In the genomic region with DNA sequence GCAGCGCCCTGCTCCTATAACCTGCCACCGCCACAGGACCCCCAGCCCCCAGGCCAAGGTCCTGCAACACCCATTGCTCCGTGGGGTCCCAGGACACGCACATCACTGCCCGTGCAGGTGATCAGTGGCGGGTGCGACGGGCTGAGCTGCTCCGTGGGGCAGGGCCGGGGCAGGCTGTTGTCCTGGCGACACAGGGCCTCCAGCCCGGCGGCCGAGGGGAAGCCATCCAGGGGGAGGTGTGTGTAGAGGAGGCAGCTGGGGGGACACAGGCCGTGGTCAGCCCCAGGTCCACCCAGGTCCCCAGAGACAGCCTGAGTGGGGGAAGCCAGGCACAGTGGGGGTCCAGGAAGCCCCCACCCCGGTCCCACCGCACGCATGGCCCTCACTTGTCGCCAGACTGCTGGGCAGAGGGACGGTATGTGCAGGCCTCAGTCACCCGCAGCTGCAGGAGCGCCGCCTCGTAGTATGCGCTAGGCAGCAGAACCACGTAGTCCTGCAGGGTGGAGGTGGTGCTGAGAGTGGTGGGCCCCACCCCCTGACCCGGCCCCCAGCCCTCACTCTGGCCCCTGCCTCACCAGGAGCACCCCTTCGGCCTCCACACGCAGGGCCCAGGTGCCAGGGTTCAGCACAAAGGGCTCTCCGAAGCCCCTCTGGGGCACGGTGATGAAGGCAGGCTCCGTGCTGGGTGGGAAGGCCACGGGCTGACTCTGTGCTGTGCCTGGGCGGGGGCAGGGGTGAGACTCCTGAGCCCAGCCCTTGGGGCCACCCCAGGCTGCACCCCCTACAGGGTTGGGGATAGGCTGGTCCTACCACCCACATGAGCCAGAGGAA, we compare ENCODE assay signal across 18 cellular contexts. TPM values are rescaled to one million over a fixed set of nuclear protein-coding genes. Genes with fewer than 3 reads are reported as not detected.
A peak's percentile ranks its signal among the peaks of the same experiment; 100 is the strongest.
DNase-seq lines count a peak whose midpoint lies in the region; ATAC-seq, FAIRE-seq and TF ChIP-seq lines count a peak whose summit lies in the region.
"Had no signal": no experiment of that assay in that cellular context is flagged by ENCODE, and none has a peak within 500 bp of the region (broad histone marks: within the 10 kb centered on the region; RNA-seq: fewer than 3 reads in every experiment).

No MANE protein-coding gene starts in this region.

- no peak overlapping the region for H4K8ac ChIP-seq in mesendoderm (ENCODE audit: low read depth, low read length)

- in situ Hi-C loops in K562 (cut with MboI), result no loop called here

- H2AK5ac ChIP-seq in mesendoderm (ENCODE audit: low read length), result no peak overlapping the region

- H3K9me3 ChIP-seq in Caco-2 (no peaks in the 10 kb centered on the region), NT2/D1 (ENCODE audit: insufficient read depth, low read length) (no peaks in the 10 kb centered on the region), K562 (replicated peaks; ENCODE audit: control insufficient read depth, insufficient read depth, low read depth, low read length) (no peaks in the 10 kb centered on the region)
- H3K9me3 ChIP-seq: A549, BE2C, HAP-1 had no signal

- H3K27me3 ChIP-seq in Caco-2 (replicated peaks; ENCODE audit: control insufficient read depth, insufficient read depth, low read length) (no peaks in the 10 kb centered on the region), NT2/D1 (ENCODE audit: insufficient read depth, insufficient read length) (no peaks in the 10 kb centered on the region), K562 (ENCODE audit: control insufficient read depth in 2 of 2, insufficient read depth in 2 of 2, low read length in 2 of 2) (no peaks in the 10 kb centered on the region), mesendoderm (ENCODE audit: insufficient read depth, low read length, poor library complexity) (no peaks in the 10 kb centered on the region)
- H3K27me3 ChIP-seq: BE2C had no signal

- H3K79me2 ChIP-seq in K562 (ENCODE audit: control insufficient read depth, insufficient read depth, low read length), result no peaks in the 10 kb centered on the region
- no peaks in the 10 kb centered on the region for H3K79me2 ChIP-seq in mesendoderm (ENCODE audit: control insufficient read depth, insufficient read depth, low read length)

- H3K36me3 ChIP-seq in Caco-2 (ENCODE audit: control insufficient read depth, insufficient read depth, low read length) (peaks cover 34% of the 10 kb centered on the region), NT2/D1 (ENCODE audit: insufficient read depth, insufficient read length, low read length) (peaks cover 96% of the 10 kb centered on the region), K562 (ENCODE audit: control insufficient read depth, insufficient read depth, low read length) (peaks cover 94% of the 10 kb centered on the region; the same call in 2 of the 3 replicates), mesendoderm (ENCODE audit: control insufficient read depth, insufficient read depth, low read length) (peaks cover 8% of the 10 kb centered on the region)
- H3K36me3 ChIP-seq: BE2C had no signal

- H3K4me1 Mint-ChIP-seq in Caco-2 (ENCODE audit: low read depth, unreplicated experiment) (peaks cover 5% of the 10 kb centered on the region), Calu3 (ENCODE audit: low read depth, unreplicated experiment) (no peaks in the 10 kb centered on the region)

- H3K4me1 ChIP-seq in Caco-2, result no peaks in the 10 kb centered on the region
- peaks cover 4% of the 10 kb centered on the region for H3K4me1 ChIP-seq in NT2/D1 (ENCODE audit: insufficient read depth, insufficient read length)
- peaks cover 0 to 25% of the 10 kb centered on the region in 2 experiments; a peak in 1 of 5 replicates for H3K4me1 ChIP-seq in K562 (replicated peaks in 1 of 2; ENCODE audit: control insufficient read depth in 2 of 2, insufficient read depth in 2 of 2, low read length in 2 of 2)
- no peaks in the 10 kb centered on the region for H3K4me1 ChIP-seq in mesendoderm (ENCODE audit: control insufficient read depth, low read depth, low read length)
- H3K4me1 ChIP-seq: A549, BE2C, HAP-1 had no signal

- no peak overlapping the region for H4K5ac ChIP-seq in mesendoderm (ENCODE audit: low read length)

- H3K36me3 Mint-ChIP-seq in Caco-2 (ENCODE audit: insufficient read depth, unreplicated experiment), result peaks cover 100% of the 10 kb centered on the region
- peaks cover 87% of the 10 kb centered on the region for H3K36me3 Mint-ChIP-seq in Calu3 (ENCODE audit: insufficient read depth, unreplicated experiment)
- H3K36me3 Mint-ChIP-seq: CD4-positive, alpha-beta memory T cell had no signal

- FAIRE-seq in K562 (lab: Jason Lieb, UNC), result no peak
- FAIRE-seq: A549, GM12892, GM19239, H1 had no signal

- BruUV-seq in Caco-2 (replicated peaks; lab: Mats Ljungman, UMichigan) (TSS peak; percentile 53), Calu3 (replicated peaks; lab: Mats Ljungman, UMichigan) (TSS peak; percentile 43), K562 (replicated peaks; lab: Mats Ljungman, UMichigan) (no TSS peak)

- no peak overlapping the region for H3K4me3 ChIP-seq in Caco-2 (ENCODE audit: low read depth, low read length)
- no peak overlapping the region for H3K4me3 ChIP-seq in NT2/D1 (ENCODE audit: insufficient read length, low read depth)
- no peak overlapping the region for H3K4me3 ChIP-seq in K562
- H3K4me3 ChIP-seq in mesendoderm (ENCODE audit: low read length), result no peak overlapping the region
- H3K4me3 ChIP-seq: A549, HAP-1 had no signal

- DNase-seq in Caco-2 (no peak), Calu3 (no peak), NT2/D1 (ENCODE audit: low read depth, low spot score) (no peak), K562 (ENCODE audit: extremely low read depth in 1 of 4, low spot score in 3 of 4) (no peak), T-helper 2 cell (no peak), mesendoderm (no peak)
- DNase-seq: BE2C, DND-41, GDM1 had no signal

- no peak for TF ChIP-seq RAD21 in K562 (CRISPR knock-in tag; conservative IDR thresholded peaks at IDR 0.05 in 1 of 2, IDR thresholded peaks at IDR 0.05 in 1 of 2)

- H3K4me2 ChIP-seq in K562 (ENCODE audit: insufficient read depth, low read length) (no peak overlapping the region), mesendoderm (ENCODE audit: low read length) (no peak overlapping the region)
- H3K4me2 ChIP-seq: A549 had no signal

- POLR2A ChIA-PET in Caco-2 (lab: Charles Lee) (no interaction called here), K562 (lab: Yijun Ruan, JAX) (interaction anchor here (1.6 kb wide), 1 partner anchor 12 kb away, joined by 3 read pairs; no protein-coding TSS in a partner anchor)

- no peak for TF ChIP-seq CTCF in Caco-2 (IDR thresholded peaks at IDR 0.05; ENCODE audit: insufficient read depth in 1 of 2, low read depth in 1 of 2, low read length in 1 of 2, severe bottlenecking in 1 of 2, unreplicated experiment in 1 of 2)
- TF ChIP-seq CTCF in Calu3 (IDR thresholded peaks at IDR 0.05; ENCODE audit: unreplicated experiment), result no peak
- no peak for TF ChIP-seq CTCF in K562 (IDR thresholded peaks at IDR 0.05 in 2 of 3, conservative IDR thresholded peaks at IDR 0.05 in 1 of 3; ENCODE audit: insufficient read depth in 2 of 3, low read depth in 1 of 3, low read length in 3 of 3)

- H3K18ac ChIP-seq in mesendoderm (ENCODE audit: low read length), result no peak overlapping the region

- H3K9ac ChIP-seq in NT2/D1 (ENCODE audit: insufficient read length, low read depth) (peak overlapping the region; percentile 10), K562 (ENCODE audit: insufficient read depth in 1 of 2, low read depth in 2 of 2, low read length in 2 of 2) (no peak overlapping the region), mesendoderm (ENCODE audit: low read length) (no peak overlapping the region)

- no peaks in the 10 kb centered on the region for H4K20me1 ChIP-seq in K562 (replicated peaks; ENCODE audit: control insufficient read depth, insufficient read depth, low read length)

- H2AFZ ChIP-seq in K562 (ENCODE audit: low read depth, low read length), result no peak overlapping the region

- ATAC-seq in K562 (no peak; the same call in 2 of the 3 replicates), GM21576 (IDR thresholded peaks at IDR 0.05; ENCODE audit: unreplicated experiment) (no peak)

- no peak for TF ChIP-seq EP300 in K562 (IDR thresholded peaks at IDR 0.05; ENCODE audit: low read length)

- H3K27me3 Mint-ChIP-seq in Caco-2 (ENCODE audit: insufficient read depth, unreplicated experiment) (no peaks in the 10 kb centered on the region), Calu3 (ENCODE audit: unreplicated experiment) (no peaks in the 10 kb centered on the region)

- intact Hi-C loops in Caco-2 (cut with micrococcal nuclease; ENCODE audit: unreplicated experiment), result no loop called here
- intact Hi-C loops in Calu3 (cut with micrococcal nuclease; ENCODE audit: unreplicated experiment), result no loop called here
- intact Hi-C loops in K562 (cut with micrococcal nuclease), result no loop called here

- H2BK120ac ChIP-seq in mesendoderm (ENCODE audit: low read depth, low read length), result no peak overlapping the region

- CTCF ChIA-PET in Caco-2 (lab: Charles Lee), result no interaction called here
- CTCF ChIA-PET in Calu3 (lab: Charles Lee), result no interaction called here
- CTCF ChIA-PET in K562 (lab: Yijun Ruan, JAX; ENCODE audit: low intra/inter-chr PET ratio), result no interaction called here

- no peaks in the 10 kb centered on the region for H3K9me1 ChIP-seq in K562 (ENCODE audit: control insufficient read depth, insufficient read depth, low read length)

- H3K4me3 Mint-ChIP-seq in Caco-2 (ENCODE audit: unreplicated experiment) (no peak overlapping the region), Calu3 (ENCODE audit: low read depth, unreplicated experiment) (no peak overlapping the region)
- H3K4me3 Mint-ChIP-seq: CD4-positive, alpha-beta memory T cell had no signal

- H3K4ac ChIP-seq in mesendoderm (ENCODE audit: low read depth, low read length), result no peak overlapping the region

- H3K9me3 Mint-ChIP-seq in Caco-2 (ENCODE audit: unreplicated experiment) (no peaks in the 10 kb centered on the region), Calu3 (ENCODE audit: low read depth, unreplicated experiment) (no peaks in the 10 kb centered on the region)
- H3K9me3 Mint-ChIP-seq: CD4-positive, alpha-beta memory T cell had no signal

- H3K56ac ChIP-seq in mesendoderm (ENCODE audit: low read length), result no peak overlapping the region

- H3K79me1 ChIP-seq in mesendoderm (ENCODE audit: low read length), result peaks cover 1% of the 10 kb centered on the region

- no peak overlapping the region for H2BK15ac ChIP-seq in mesendoderm (replicated peaks; ENCODE audit: low read depth)

- no peak overlapping the region for H2BK5ac ChIP-seq in mesendoderm (ENCODE audit: low read length)

- no peak overlapping the region for H3K23ac ChIP-seq in mesendoderm (ENCODE audit: low read length)

- H3K27ac Mint-ChIP-seq in Caco-2 (ENCODE audit: unreplicated experiment) (peak overlapping the region; percentile 63), Calu3 (ENCODE audit: unreplicated experiment) (no peak overlapping the region)
- H3K27ac Mint-ChIP-seq: CD4-positive, alpha-beta memory T cell had no signal

- H3K27ac ChIP-seq in K562 (ENCODE audit: extremely low read depth, low read depth, low read length) (no peak overlapping the region), mesendoderm (ENCODE audit: low read depth, low read length) (no peak overlapping the region)
- H3K27ac ChIP-seq: C4-2B, HL-60 had no signal

- TF ChIP-seq POLR2A in K562 (conservative IDR thresholded peaks at IDR 0.05), result no peak

- WGBS in K562 (ENCODE audit: insufficient coverage, low coverage, missing lambda C conversion rate), result 90% methylated on average over 20 of the region's 34 CpGs
- no CpG with 5 or more reads among the region's 34 CpGs for WGBS in mesendoderm (ENCODE audit: extremely low coverage, insufficient coverage, low lambda C conversion rate)

RNA-seq across cellular contexts. Expression of gene ADRM1, which starts 30.4 kb away (rescaled TPM):
- 261 and 263 TPM in 2 replicates for total RNA-seq in Caco-2 (2022)
- total RNA-seq in Calu3 (2022), result 222 and 227 TPM in 2 replicates
- 21.6 and 87.3 TPM in 2 replicates for total RNA-seq in K562 (2011; cell fraction: chromatin; rRNA removed; ENCODE audit: low replicate concordance)
- 87.6 and 87.7 TPM in 2 replicates for total RNA-seq in K562 (2011; cell fraction: nucleolus; rRNA removed)
- total RNA-seq in K562 (2011; cell fraction: nucleoplasm; rRNA removed), result 41.0 and 41.6 TPM in 2 replicates
- 223 and 261 TPM in 2 replicates for total RNA-seq in K562 (2014; rRNA removed)
- total RNA-seq in K562 (2014; rRNA removed; fragmentation: Illumina TruSeq; extraction: Trizol), result 22.5 and 32.1 TPM in 2 replicates
- total RNA-seq in K562 (2015; rRNA removed; fragmentation: Illumina TruSeq; extraction: Trizol), result 125 and 136 TPM in 2 replicates
- total RNA-seq in K562 (2021), result 159 and 160 TPM in 2 replicates
- polyA plus RNA-seq in K562 (2011; rRNA removed), result 57.6 and 67.4 TPM in 2 replicates
- 69.2 and 237 TPM in 2 replicates for polyA plus RNA-seq in K562 (2011; cell fraction: cytosol; rRNA removed)
- polyA plus RNA-seq in K562 (2011; cell fraction: nucleus; rRNA removed), result 65.6 and 116 TPM in 2 replicates
- 109 and 153 TPM in 2 replicates for polyA plus RNA-seq in K562 (2012)
- 49.3 and 107 TPM in 2 replicates for polyA plus RNA-seq in K562 (2014; fragmentation: Illumina TruSeq; extraction: Trizol)
- 10 to 100 TPM in 1 of 2 experiments, 1 to 10 TPM in 1; 5.0 to 21.6 TPM for polyA plus RNA-seq in K562 (2014; fragmentation: Nextera tagmentation; extraction: Ambion mirVana)
- polyA plus RNA-seq in K562 (2014; rRNA removed), result 192 and 201 TPM in 2 replicates
- 16.1 and 32.6 TPM in 2 replicates for polyA minus RNA-seq in K562 (2011; rRNA and poly(A)+ RNA removed)
- polyA minus RNA-seq in K562 (2011; cell fraction: cytosol; rRNA and poly(A)+ RNA removed), result 51.8 and 55.0 TPM in 2 replicates
- polyA minus RNA-seq in K562 (2011; cell fraction: nucleus; rRNA and poly(A)+ RNA removed), result 42.8 and 44.0 TPM in 2 replicates
- 166 TPM for polyA plus RNA-seq in mesendoderm (2013, experiment 1 of 2)
- 164 TPM for polyA plus RNA-seq in mesendoderm (2013, experiment 2 of 2)

RNA-seq across cellular contexts. Expression of gene LAMA5, which starts 33.9 kb away (rescaled TPM):
- total RNA-seq in Caco-2 (2022) (1,050 and 1,125 TPM in 2 replicates), Calu3 (2022) (740 and 763 TPM in 2 replicates), K562 (2014; rRNA removed) (26.4 and 38.3 TPM in 2 replicates), K562 (2014; rRNA removed; fragmentation: Illumina TruSeq; extraction: Trizol) (2.2 and 3.2 TPM in 2 replicates), K562 (2015; rRNA removed; fragmentation: Illumina TruSeq; extraction: Trizol) (11.3 and 11.7 TPM in 2 replicates), K562 (2021) (86.4 and 101 TPM in 2 replicates)
- 218 and 612 TPM in 2 replicates for total RNA-seq in K562 (2011; cell fraction: chromatin; rRNA removed; ENCODE audit: low replicate concordance)
- total RNA-seq in K562 (2011; cell fraction: nucleolus; rRNA removed), result 256 and 378 TPM in 2 replicates
- total RNA-seq in K562 (2011; cell fraction: nucleoplasm; rRNA removed), result 206 and 238 TPM in 2 replicates
- polyA plus RNA-seq in K562 (2011; rRNA removed) (4.4 and 10.0 TPM in 2 replicates), K562 (2014; fragmentation: Illumina TruSeq; extraction: Trizol) (7.8 and 20.0 TPM in 2 replicates), K562 (2014; fragmentation: Nextera tagmentation; extraction: Ambion mirVana) (under 1 TPM; 0.31 to 0.48 TPM), K562 (2014; rRNA removed) (60.2 and 67.3 TPM in 2 replicates)
- polyA plus RNA-seq in K562 (2011; cell fraction: cytosol; rRNA removed), result 3.9 and 11.1 TPM in 2 replicates
- 130 and 166 TPM in 2 replicates for polyA plus RNA-seq in K562 (2011; cell fraction: nucleus; rRNA removed)
- 49.7 and 63.1 TPM in 2 replicates for polyA plus RNA-seq in K562 (2012)
- polyA minus RNA-seq in K562 (2011; rRNA and poly(A)+ RNA removed), result 1.5 and 1.9 TPM in 2 replicates
- polyA minus RNA-seq in K562 (2011; cell fraction: cytosol; rRNA and poly(A)+ RNA removed), result 11.0 and 21.3 TPM in 2 replicates
- 33.7 and 42.1 TPM in 2 replicates for polyA minus RNA-seq in K562 (2011; cell fraction: nucleus; rRNA and poly(A)+ RNA removed)
- polyA plus RNA-seq in mesendoderm (2013, experiment 1 of 2), result 39.1 TPM
- polyA plus RNA-seq in mesendoderm (2013, experiment 2 of 2), result 37.2 TPM
- polyA plus RNA-seq: CD4-positive, alpha-beta memory T cell had no signal

RNA-seq across cellular contexts. Expression of gene RPS21, which starts 53.7 kb away (rescaled TPM):
- total RNA-seq in Caco-2 (2022) (4,496 and 4,723 TPM in 2 replicates), Calu3 (2022) (1,920 and 1,936 TPM in 2 replicates), K562 (2014; rRNA removed) (1,801 and 2,504 TPM in 2 replicates), K562 (2014; rRNA removed; fragmentation: Illumina TruSeq; extraction: Trizol) (1,196 and 1,380 TPM in 2 replicates), K562 (2015; rRNA removed; fragmentation: Illumina TruSeq; extraction: Trizol) (1,567 and 1,716 TPM in 2 replicates), K562 (2021) (3,091 and 3,491 TPM in 2 replicates)
- 256 and 439 TPM in 2 replicates for total RNA-seq in K562 (2011; cell fraction: chromatin; rRNA removed; ENCODE audit: low replicate concordance)
- 1,390 and 1,394 TPM in 2 replicates for total RNA-seq in K562 (2011; cell fraction: nucleolus; rRNA removed)
- total RNA-seq in K562 (2011; cell fraction: nucleoplasm; rRNA removed), result 1,168 and 2,200 TPM in 2 replicates
- polyA plus RNA-seq in K562 (2011; rRNA removed) (5,647 and 7,256 TPM in 2 replicates), K562 (2014; fragmentation: Illumina TruSeq; extraction: Trizol) (1,908 and 2,386 TPM in 2 replicates), K562 (2014; fragmentation: Nextera tagmentation; extraction: Ambion mirVana) (1,000 to 10,000 TPM; 3,588 to 3,968 TPM), K562 (2014; rRNA removed) (3,958 and 4,439 TPM in 2 replicates)
- 8,200 and 10,658 TPM in 2 replicates for polyA plus RNA-seq in K562 (2011; cell fraction: cytosol; rRNA removed)
- 3,206 and 5,803 TPM in 2 replicates for polyA plus RNA-seq in K562 (2011; cell fraction: nucleus; rRNA removed)
- polyA plus RNA-seq in K562 (2012), result 4,519 and 5,994 TPM in 2 replicates
- 1,429 and 1,744 TPM in 2 replicates for polyA minus RNA-seq in K562 (2011; rRNA and poly(A)+ RNA removed)
- polyA minus RNA-seq in K562 (2011; cell fraction: cytosol; rRNA and poly(A)+ RNA removed), result 755 and 891 TPM in 2 replicates
- polyA minus RNA-seq in K562 (2011; cell fraction: nucleus; rRNA and poly(A)+ RNA removed), result 430 and 792 TPM in 2 replicates
- polyA plus RNA-seq in mesendoderm (2013, experiment 1 of 2), result 3,271 TPM
- polyA plus RNA-seq in mesendoderm (2013, experiment 2 of 2), result 3,207 TPM
